Comparison of ENCODE assay signal across 16 cellular contexts in genomic region chr9:32644698-32645097, GRCh38. TPM values are rescaled to one million over a fixed set of nuclear protein-coding genes. Genes with fewer than 3 reads are reported as not detected.
DNase-seq lines count a peak whose midpoint lies in the region; ATAC-seq and TF ChIP-seq lines count a peak whose summit lies in the region.
"Had no signal": no experiment of that assay in that cellular context is flagged by ENCODE, and none has a peak within 500 bp of the region (broad histone marks: within the 10 kb centered on the region; RNA-seq: fewer than 3 reads in every experiment).

No MANE protein-coding gene starts in this region.

- ATAC-seq in RWPE2 (ENCODE audit: low read depth) (peak; percentile 99), GM18909 (IDR thresholded peaks at IDR 0.05; ENCODE audit: poor library complexity, unreplicated experiment) (no peak)
- ATAC-seq: left colon had no signal

- no peak overlapping the region for H3K4me3 Mint-ChIP-seq in mesothelial cell of epicardium
- H3K4me3 Mint-ChIP-seq: T-helper 1 cell treated with Interleukin-12 subunit alpha and Interleukin-12 subunit beta and Interleukin-4 antibody, amounts not matched to agents 30 μg/mL and 1 μg/mL, for 36 hours had no signal

- peaks cover 3% of the 10 kb centered on the region for H3K36me3 Mint-ChIP-seq in mesothelial cell of epicardium

- peaks cover 43% of the 10 kb centered on the region for H3K9me3 Mint-ChIP-seq in mesothelial cell of epicardium
- H3K9me3 Mint-ChIP-seq: T-helper 1 cell treated with Interleukin-12 subunit alpha and Interleukin-12 subunit beta and Interleukin-4 antibody, amounts not matched to agents 30 μg/mL and 1 μg/mL, for 36 hours had no signal

- TF ChIP-seq CTCF in RWPE2 (IDR thresholded peaks at IDR 0.05; ENCODE audit: poor library complexity, severe bottlenecking) (no peak), fibroblast of pulmonary artery (IDR thresholded peaks at IDR 0.05; ENCODE audit: low read length, missing control alignments) (no peak), mesothelial cell of epicardium (IDR thresholded peaks at IDR 0.05; ENCODE audit: unreplicated experiment) (no peak)

- H3K36me3 ChIP-seq in RWPE2 (ENCODE audit: low read depth) = no peaks in the 10 kb centered on the region; the same call in 1 of the 2 replicates
- H3K36me3 ChIP-seq: thyroid gland had no signal

- H3K4me1 Mint-ChIP-seq in mesothelial cell of epicardium = no peaks in the 10 kb centered on the region

- peak; percentile 41 for DNase-seq in DMS53 (lab: John Stamatoyannopoulos, UW)
- DNase-seq in DMS53 treated with DMSO at 0.1 percent for 48 hours (lab: John Stamatoyannopoulos, UW; ENCODE audit: unreplicated experiment) = no peak
- DNase-seq in RWPE2 (ENCODE audit: low spot score) = peak; percentile 81
- peak; percentile 98 for DNase-seq in fibroblast of pulmonary artery (ENCODE audit: low read depth)
- peak; percentile 71 for DNase-seq in stromal cell of bone marrow (ENCODE audit: low read depth)
- DNase-seq in mesothelial cell of epicardium (ENCODE audit: low spot score in 2 of 2, unreplicated experiment in 2 of 2) = no peak
- DNase-seq in NCI-H187 (lab: John Stamatoyannopoulos, UW) = no peak
- DNase-seq: anterior cingulate cortex, GDM1, left colon had no signal

- H3K4me1 ChIP-seq in RWPE2 (ENCODE audit: insufficient read depth, poor library complexity, severe bottlenecking) = peaks cover 6% of the 10 kb centered on the region
- H3K4me1 ChIP-seq: thyroid gland had no signal

- H3K4me3 ChIP-seq in RWPE2 (ENCODE audit: severe bottlenecking) = no peak overlapping the region
- H3K4me3 ChIP-seq in fibroblast of pulmonary artery (replicated peaks; ENCODE audit: low read depth, low read length) = no peak overlapping the region
- H3K4me3 ChIP-seq: thyroid gland had no signal

- H3K27ac ChIP-seq in RWPE2 (ENCODE audit: poor library complexity, severe bottlenecking) = peak overlapping the region; percentile 62
- H3K27ac ChIP-seq: 22Rv1, thyroid gland had no signal

- no peaks in the 10 kb centered on the region for H3K27me3 Mint-ChIP-seq in mesothelial cell of epicardium (ENCODE audit: low read depth)

- no peaks in the 10 kb centered on the region for H3K9me3 ChIP-seq in RWPE2 (ENCODE audit: severe bottlenecking)
- H3K9me3 ChIP-seq: thyroid gland had no signal

- no peaks in the 10 kb centered on the region for H3K27me3 ChIP-seq in RWPE2 (ENCODE audit: insufficient read depth, poor library complexity, severe bottlenecking)
- H3K27me3 ChIP-seq: thyroid gland had no signal

- H3K27ac Mint-ChIP-seq in mesothelial cell of epicardium = no peak overlapping the region
- H3K27ac Mint-ChIP-seq: T-helper 1 cell treated with Interleukin-12 subunit alpha and Interleukin-12 subunit beta and Interleukin-4 antibody, amounts not matched to agents 30 μg/mL and 1 μg/mL, for 36 hours had no signal

RNA-seq across cellular contexts. Expression of gene TAF1L, which starts 9.2 kb away (rescaled TPM):
- total RNA-seq in mesothelial cell of epicardium = 0.05 TPM in 1 of 3 replicates, not detected in the others
- total RNA-seq: H1, left colon, osteocyte had no signal

Comparison
In these comparisons a context has a peak if more than half of its experiments do, and no peak if none do; other contexts are left out.
1. DNase-seq: peak in DMS53 (single experiment), RWPE2 (single experiment), fibroblast of pulmonary artery (single experiment) and stromal cell of bone marrow (single experiment); none in DMS53 treated with DMSO at 0.1 percent for 48 hours (single experiment), mesothelial cell of epicardium (0 of 2) and NCI-H187 (0 of 2).